9 cellular contexts compared by ENCODE assay signal in the genomic region with DNA sequence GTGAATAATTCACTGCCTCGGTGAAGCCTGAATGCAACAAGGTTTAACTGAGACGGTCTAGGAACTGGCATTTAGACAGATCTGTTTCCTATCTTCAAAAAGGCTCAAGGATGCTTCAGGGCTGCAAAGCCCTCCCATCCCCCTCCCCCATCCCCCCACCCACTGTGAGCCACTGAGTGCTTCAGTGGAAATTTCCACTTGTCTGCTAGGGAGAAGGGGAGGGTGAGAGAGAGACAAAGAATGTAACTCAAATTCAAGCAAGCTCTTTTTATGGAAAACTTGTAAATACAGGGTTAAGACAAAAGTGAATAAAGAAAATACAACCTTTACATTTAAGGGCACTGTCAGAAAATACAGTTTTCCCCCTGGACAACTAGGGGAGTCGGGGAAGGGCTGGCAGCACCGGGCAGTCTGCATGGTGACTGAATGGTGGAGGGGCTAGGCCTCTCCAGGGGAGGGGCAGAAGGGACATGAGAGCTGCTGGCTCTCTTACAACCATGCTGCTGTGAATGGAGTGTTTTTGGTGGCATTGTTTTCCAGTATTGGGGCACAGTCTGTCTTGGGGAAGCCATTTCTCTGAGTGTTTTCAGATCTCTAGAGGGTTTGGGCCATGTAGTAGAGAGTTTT. TPM values are rescaled to one million over a fixed set of nuclear protein-coding genes. Genes with fewer than 3 reads are reported as not detected.
DNase-seq lines count a peak whose midpoint lies in the region; ATAC-seq, FAIRE-seq and TF ChIP-seq lines count a peak whose summit lies in the region.
"Had no signal": no experiment of that assay in that cellular context is flagged by ENCODE, and none has a peak within 500 bp of the region (broad histone marks: within the 10 kb centered on the region; RNA-seq: fewer than 3 reads in every experiment).

No MANE protein-coding gene starts in this region.

- H4K20me1 ChIP-seq in Loucy (ENCODE audit: insufficient read depth, low read length, poor library complexity, severe bottlenecking) = peaks cover 39% of the 10 kb centered on the region

- peaks cover 95% of the 10 kb centered on the region for H3K4me1 Mint-ChIP-seq in activated naive CD8-positive, alpha-beta T cell (ENCODE audit: low read depth)
- peaks cover 87% of the 10 kb centered on the region for H3K4me1 Mint-ChIP-seq in stimulated activated naive CD8-positive, alpha-beta T cell treated with anti-CD3 and anti-CD28 coated beads, Interleukin-15, Interleukin-2, amounts not matched to agents 100 ng/mL and 50 ng/mL, for 24 hours (ENCODE audit: low read depth)

- peaks cover 43% of the 10 kb centered on the region for H3K4me1 ChIP-seq in Loucy (ENCODE audit: insufficient read depth, low read length, poor library complexity, severe bottlenecking)
- H3K4me1 ChIP-seq in iPS-20b (ENCODE audit: insufficient read depth, low read length) = peaks cover 53% of the 10 kb centered on the region
- H3K4me1 ChIP-seq in body of pancreas = peaks cover 31% of the 10 kb centered on the region

- H3K36me3 ChIP-seq in Loucy (ENCODE audit: insufficient read depth, low read length) (peaks cover 64% of the 10 kb centered on the region), iPS-20b (ENCODE audit: insufficient read depth, low read depth, low read length) (peaks cover 51% of the 10 kb centered on the region), body of pancreas (replicated peaks in 1 of 2; ENCODE audit: insufficient read depth in 1 of 2, low read depth in 2 of 2) (peaks cover 0 to 3% of the 10 kb centered on the region in 2 donors)

- H3K27ac ChIP-seq in iPS-20b (ENCODE audit: low read length) (peak overlapping the region; percentile 72), body of pancreas (no peak overlapping the region)

- TF ChIP-seq POLR2A in body of pancreas (IDR thresholded peaks at IDR 0.05) = no peak

- intact Hi-C loops in body of pancreas (cut with DNase I) = no loop called here

- WGBS in body of pancreas, 2 donors = 65 to 70% methylated on average over 4 of the region's 4 CpGs

- no peaks in the 10 kb centered on the region for H3K9me3 ChIP-seq in Loucy (ENCODE audit: insufficient read depth, low read depth, low read length)
- H3K9me3 ChIP-seq in iPS-20b (ENCODE audit: insufficient read depth, low read depth, low read length) = no peaks in the 10 kb centered on the region
- no peaks in the 10 kb centered on the region for H3K9me3 ChIP-seq in body of pancreas

- H3K4me3 ChIP-seq in Loucy (ENCODE audit: low read length, poor library complexity, severe bottlenecking) (peak overlapping the region; percentile 50), iPS-20b (ENCODE audit: low read length) (peak overlapping the region; percentile 51), body of pancreas (no peak overlapping the region)

- peak overlapping the region; percentile 54 for H3K9ac ChIP-seq in Loucy (ENCODE audit: low read depth, low read length, poor library complexity, severe bottlenecking)
- peak overlapping the region; percentile 63; the same call in 1 of the 2 replicates for H3K9ac ChIP-seq in iPS-20b (ENCODE audit: low read depth, low read length)

- peak overlapping the region; percentile 94 for H3K27ac Mint-ChIP-seq in activated naive CD8-positive, alpha-beta T cell
- peak overlapping the region; percentile 96 for H3K27ac Mint-ChIP-seq in stimulated activated naive CD8-positive, alpha-beta T cell treated with anti-CD3 and anti-CD28 coated beads, Interleukin-15, Interleukin-2, amounts not matched to agents 100 ng/mL and 50 ng/mL, for 24 hours

- no peaks in the 10 kb centered on the region for H3K9me2 ChIP-seq in Loucy (replicated peaks; ENCODE audit: low read depth, low read length)

- no peak for ATAC-seq in body of pancreas
- no peak for ATAC-seq in GM21529 (IDR thresholded peaks at IDR 0.05; ENCODE audit: unreplicated experiment)

- DNase-seq in HTR-8/SVneo (ENCODE audit: insufficient read length, low spot score) (no peak), body of pancreas (no peak)
- DNase-seq in activated CD4-positive, CD25-positive, alpha-beta regulatory T cell (lab: John Stamatoyannopoulos, UW) = no peak

- no peaks in the 10 kb centered on the region for H3K9me3 Mint-ChIP-seq in activated naive CD8-positive, alpha-beta T cell (ENCODE audit: low read depth)
- peaks cover 5% of the 10 kb centered on the region for H3K9me3 Mint-ChIP-seq in stimulated activated naive CD8-positive, alpha-beta T cell treated with anti-CD3 and anti-CD28 coated beads, Interleukin-15, Interleukin-2, amounts not matched to agents 100 ng/mL and 50 ng/mL, for 24 hours

- H3K27me3 Mint-ChIP-seq in activated naive CD8-positive, alpha-beta T cell = no peaks in the 10 kb centered on the region
- H3K27me3 Mint-ChIP-seq in stimulated activated naive CD8-positive, alpha-beta T cell treated with anti-CD3 and anti-CD28 coated beads, Interleukin-15, Interleukin-2, amounts not matched to agents 100 ng/mL and 50 ng/mL, for 24 hours = no peaks in the 10 kb centered on the region

- H3K4me3 Mint-ChIP-seq in activated naive CD8-positive, alpha-beta T cell = peak overlapping the region; percentile 78
- H3K4me3 Mint-ChIP-seq in stimulated activated naive CD8-positive, alpha-beta T cell treated with anti-CD3 and anti-CD28 coated beads, Interleukin-15, Interleukin-2, amounts not matched to agents 100 ng/mL and 50 ng/mL, for 24 hours = peak overlapping the region; percentile 74

- no peak overlapping the region for H2AFZ ChIP-seq in Loucy (ENCODE audit: low read length)

- H3F3A ChIP-seq in Loucy (ENCODE audit: low read depth) = no peaks in the 10 kb centered on the region

- FAIRE-seq in HTR-8/SVneo (lab: Jason Lieb, UNC) = no peak
- FAIRE-seq: frontal cortex had no signal

- H3K79me2 ChIP-seq in Loucy (ENCODE audit: insufficient read depth, low read length) = peaks cover 85% of the 10 kb centered on the region

- H3K36me3 Mint-ChIP-seq in activated naive CD8-positive, alpha-beta T cell = peaks cover 29% of the 10 kb centered on the region
- peaks cover 76% of the 10 kb centered on the region for H3K36me3 Mint-ChIP-seq in stimulated activated naive CD8-positive, alpha-beta T cell treated with anti-CD3 and anti-CD28 coated beads, Interleukin-15, Interleukin-2, amounts not matched to agents 100 ng/mL and 50 ng/mL, for 24 hours (ENCODE audit: low read depth)

- no peak for TF ChIP-seq CTCF in Loucy (conservative IDR thresholded peaks at IDR 0.05; ENCODE audit: low read length)
- no peak for TF ChIP-seq CTCF in body of pancreas (IDR thresholded peaks at IDR 0.05)

- H3K4me2 ChIP-seq in Loucy (ENCODE audit: low read depth, low read length, poor library complexity, severe bottlenecking) = peak overlapping the region; percentile 65

- H3K27me3 ChIP-seq in Loucy (ENCODE audit: insufficient read depth, low read length, poor library complexity, severe bottlenecking) (no peaks in the 10 kb centered on the region), iPS-20b (ENCODE audit: insufficient read depth, low read length) (no peaks in the 10 kb centered on the region), body of pancreas (no peaks in the 10 kb centered on the region)

RNA-seq across cellular contexts. Expression of a gene that starts 56.7 kb away (rescaled TPM):
- 10 to 100 TPM in 1 of 2 donors, 1 to 10 TPM in 1; 2.3 to 15.8 TPM for total RNA-seq in body of pancreas

RNA-seq across cellular contexts. Expression of a gene that starts 56.7 kb away (rescaled TPM):
- 1 to 10 TPM; 7.3 to 7.8 TPM for total RNA-seq in body of pancreas

Comparison
In these comparisons a context has a peak if more than half of its experiments do, and no peak if none do; other contexts are left out.
1. H3K4me3 ChIP-seq: peak in Loucy (single experiment) and iPS-20b (single experiment); none in body of pancreas (0 of 2).